26 cellular contexts compared by ENCODE assay signal in the genomic region with DNA sequence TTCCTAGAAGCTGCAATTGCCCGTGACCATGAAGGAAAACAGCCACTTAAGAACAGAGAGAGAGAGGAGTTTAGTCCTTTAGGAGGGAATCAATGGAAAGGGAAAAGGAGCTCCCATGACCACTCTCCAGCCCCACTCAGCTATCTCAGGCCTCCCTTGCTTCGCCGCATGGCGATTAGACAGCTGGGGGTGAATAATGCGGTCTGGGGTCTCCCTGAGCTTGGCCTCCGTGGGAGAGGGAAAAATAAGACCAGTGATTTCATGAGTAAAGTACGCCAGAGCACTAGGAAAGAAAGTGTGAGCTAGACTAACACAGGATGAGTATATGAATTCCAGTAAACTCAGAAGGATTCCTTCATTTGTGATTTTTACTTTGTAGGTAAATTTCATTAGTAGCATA.
"Had no signal": no experiment of that assay in that cellular context is flagged by ENCODE, and none has a peak within 500 bp of the region (broad histone marks: within the 10 kb centered on the region; RNA-seq: fewer than 3 reads in every experiment).

No MANE protein-coding gene starts in this region.

- H3K4me1 ChIP-seq: foreskin keratinocyte, uterus had no signal

- H3K9me3 ChIP-seq: mucosa of descending colon, testis, uterus had no signal

- H3K27ac ChIP-seq: foreskin keratinocyte, hepatocyte, neural progenitor cell, testis, uterus had no signal

- H3K36me3 ChIP-seq: neural progenitor cell, uterus had no signal

- FAIRE-seq: small intestine had no signal

- ATAC-seq: activated CD4-positive, alpha-beta T cell treated with anti-CD3 and anti-CD28 coated beads for 36 hours; activated T-cell treated with anti-CD3 and anti-CD28 coated beads, Interleukin-2, amount 50 U/mL, for 4 hours; foreskin keratinocyte; left ventricle myocardium superior; mucosa of descending colon; sciatic nerve had no signal

- H3K27me3 Mint-ChIP-seq: activated B cell treated with CpG ODN at 0.5 μM for 24 hours; activated CD4-positive, alpha-beta T cell treated with anti-CD3 and anti-CD28 coated beads for 36 hours; dendritic cell treated with granulocyte-macrophage colony-stimulating factor and Interleukin-4, amounts not matched to agents 40 ng/mL and 50 ng/mL, for 4 days had no signal

- H3K9me3 Mint-ChIP-seq: activated T-helper 2 cell treated with anti-CD3 and anti-CD28 coated beads, Interferon-gamma antibody, Interleukin-2, Interleukin-4, amounts not matched to agents 10 μg/mL and 5 μg/mL and 100 μg/mL, durations not matched to agents 14 hours and 24 hours and 36 hours; T-helper 1 cell treated with Interleukin-12 subunit alpha and Interleukin-12 subunit beta and Interleukin-4 antibody, amounts not matched to agents 30 μg/mL and 1 μg/mL, for 36 hours had no signal

- H3K79me2 ChIP-seq: hepatocyte had no signal

- H3K4me1 Mint-ChIP-seq: activated CD4-positive, alpha-beta T cell treated with anti-CD3 and anti-CD28 coated beads for 36 hours had no signal

- H3K9ac ChIP-seq: neural progenitor cell had no signal

- DNase-seq: activated B cell treated with CpG ODN at 0.5 μM for 24 hours; activated CD4-positive, alpha-beta T cell treated with anti-CD3 and anti-CD28 coated beads for 36 hours; activated CD4-positive, alpha-beta T cell treated with anti-CD3 and anti-CD28 coated beads, Interleukin-2, amount 50 U/mL, for 48 hours; activated CD8-positive, alpha-beta memory T cell treated with anti-CD3 and anti-CD28 coated beads, Interleukin-2, amount 50 U/mL, for 48 hours; activated naive CD4-positive, alpha-beta T cell; activated T-cell treated with anti-CD3 and anti-CD28 coated beads, Interleukin-2, amount 50 U/mL, for 4 hours; effector CD4-positive, alpha-beta T cell; foreskin keratinocyte; kidney glomerular epithelial cell; left ventricle myocardium superior; mucosa of descending colon; small intestine; stimulated activated CD4-positive, alpha-beta T cell treated with anti-CD3 and anti-CD28 coated beads, Interleukin-15, amount 100 ng/mL, for 24 hours; stimulated activated CD8-positive, alpha-beta memory T cell treated with anti-CD3 and anti-CD28 coated beads, Interleukin-4, amount 100 ng/mL, for 48 hours; stimulated activated naive CD4-positive, alpha-beta T cell; T1000; testis; trophoblast cell; uterus had no signal

- H3K4me3 ChIP-seq: hepatocyte, mucosa of descending colon, neural progenitor cell, testis, uterus had no signal

- H2AFZ ChIP-seq: hepatocyte, neural progenitor cell had no signal

- H3K27ac Mint-ChIP-seq: activated B cell treated with CpG ODN at 0.5 μM for 24 hours; activated CD4-positive, alpha-beta T cell treated with anti-CD3 and anti-CD28 coated beads for 36 hours; activated naive CD8-positive, alpha-beta T cell; activated T-helper 2 cell treated with anti-CD3 and anti-CD28 coated beads, Interferon-gamma antibody, Interleukin-2, Interleukin-4, amounts not matched to agents 10 μg/mL and 5 μg/mL and 100 μg/mL, durations not matched to agents 14 hours and 24 hours and 36 hours; dendritic cell treated with granulocyte-macrophage colony-stimulating factor and Interleukin-4, amounts not matched to agents 40 ng/mL and 50 ng/mL, for 4 days; neural progenitor cell; T-helper 1 cell treated with Interleukin-12 subunit alpha and Interleukin-12 subunit beta and Interleukin-4 antibody, amounts not matched to agents 30 μg/mL and 1 μg/mL, for 36 hours had no signal

- H3K4me3 Mint-ChIP-seq: activated B cell treated with CpG ODN at 0.5 μM for 24 hours; activated CD4-positive, alpha-beta T cell treated with anti-CD3 and anti-CD28 coated beads for 36 hours; activated naive CD8-positive, alpha-beta T cell; activated T-cell treated with anti-CD3 and anti-CD28 coated beads, Interleukin-2, amount 50 U/mL, for 4 hours; dendritic cell treated with granulocyte-macrophage colony-stimulating factor and Interleukin-4, amounts not matched to agents 40 ng/mL and 50 ng/mL, for 4 days; neural progenitor cell; T-helper 1 cell treated with Interleukin-12 subunit alpha and Interleukin-12 subunit beta and Interleukin-4 antibody, amounts not matched to agents 30 μg/mL and 1 μg/mL, for 36 hours had no signal

- H3K4me2 ChIP-seq: hepatocyte, neural progenitor cell had no signal

- H3K27me3 ChIP-seq: foreskin keratinocyte, hepatocyte, neural progenitor cell, testis, uterus had no signal
